ENCODE assay signal across 1 cellular context in the genomic region with DNA sequence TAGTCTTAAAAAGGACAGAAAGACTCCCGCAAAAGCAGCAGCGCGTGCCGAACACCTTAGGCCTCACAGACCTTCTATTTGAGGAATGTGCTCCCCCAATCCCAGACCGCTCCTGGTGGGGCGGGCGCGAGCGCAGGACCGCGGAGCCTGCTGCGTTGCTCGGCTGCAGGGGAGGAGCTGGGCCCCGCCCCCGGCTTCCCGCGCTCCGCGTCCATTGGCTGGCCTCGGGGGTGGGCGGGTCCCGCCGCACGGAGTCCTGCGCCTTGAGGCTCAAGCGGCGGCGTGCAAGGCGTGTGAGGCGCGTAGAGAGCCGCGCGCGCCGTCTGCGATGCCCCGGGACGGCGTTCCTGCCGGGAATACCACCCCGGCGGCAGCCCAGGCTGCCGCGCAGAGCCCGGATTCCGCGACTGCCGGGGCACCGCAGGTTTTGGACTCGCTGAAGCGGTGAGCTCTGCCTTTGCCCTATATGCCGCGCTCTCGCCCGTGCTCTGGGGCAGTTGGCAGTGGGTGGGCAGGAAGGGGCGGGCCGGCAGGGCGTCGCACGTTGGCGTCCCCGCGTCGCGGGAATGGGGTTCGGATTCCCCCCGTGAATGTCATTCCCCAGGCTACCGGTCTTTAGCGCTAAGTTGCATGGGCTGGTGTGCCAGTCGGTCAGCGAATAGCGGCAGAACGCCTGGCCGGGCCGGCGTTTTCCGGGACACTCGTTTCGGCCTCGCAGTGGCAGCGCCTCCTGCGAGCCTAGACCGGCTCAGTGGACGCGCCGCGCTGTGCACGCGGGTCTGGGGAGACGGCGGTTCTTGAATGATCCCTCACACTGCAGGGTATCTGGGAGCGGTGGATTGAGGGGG.
TF ChIP-seq lines count a peak whose summit lies in the region.

No MANE protein-coding gene starts in this region.

TF ChIP-seq in HepG2, 621 proteins besides CTCF, POLR2A, EP300 and RAD21 (continued from another document and continues in another):
- TF ChIP-seq, protein P1, sequence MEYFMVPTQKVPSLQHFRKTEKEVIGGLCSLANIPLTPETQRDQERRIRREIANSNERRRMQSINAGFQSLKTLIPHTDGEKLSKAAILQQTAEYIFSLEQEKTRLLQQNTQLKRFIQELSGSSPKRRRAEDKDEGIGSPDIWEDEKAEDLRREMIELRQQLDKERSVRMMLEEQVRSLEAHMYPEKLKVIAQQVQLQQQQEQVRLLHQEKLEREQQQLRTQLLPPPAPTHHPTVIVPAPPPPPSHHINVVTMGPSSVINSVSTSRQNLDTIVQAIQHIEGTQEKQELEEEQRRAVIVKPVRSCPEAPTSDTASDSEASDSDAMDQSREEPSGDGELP (IDR thresholded peaks at IDR 0.05; ENCODE audit: borderline replicate concordance, low read depth): no peak
- no peak; the same call in 1 of the 2 replicates for TF ChIP-seq MYC (CRISPR knock-in tag; IDR thresholded peaks at IDR 0.05; ENCODE audit: borderline replicate concordance)
- 0 out of 2 replicates have a peak, but pooled peaks have one; percentile 90 for TF ChIP-seq THYN1 (CRISPR knock-in tag; IDR thresholded peaks at IDR 0.05; ENCODE audit: borderline replicate concordance, low read depth)
- no peak for TF ChIP-seq ZNF556 (CRISPR knock-in tag; IDR thresholded peaks at IDR 0.05; ENCODE audit: borderline replicate concordance)
- no peak for TF ChIP-seq EHMT2 (IDR thresholded peaks at IDR 0.05; ENCODE audit: borderline replicate concordance, low read depth, low read length)
- TF ChIP-seq ZNF816 (CRISPR knock-in tag; IDR thresholded peaks at IDR 0.05; ENCODE audit: borderline replicate concordance): peak; percentile 59; the same call in 1 of the 2 replicates
- TF ChIP-seq RFXAP (CRISPR knock-in tag; IDR thresholded peaks at IDR 0.05; ENCODE audit: borderline replicate concordance): 0 out of 2 replicates have a peak, but pooled peaks have one; percentile 19
- 0 out of 2 replicates have a peak, but pooled peaks have one; percentile 44 for TF ChIP-seq ZNF589 (CRISPR knock-in tag; conservative IDR thresholded peaks at IDR 0.05)
- peak; percentile 74; the same call in 1 of the 2 replicates for TF ChIP-seq IRF1 (CRISPR knock-in tag; IDR thresholded peaks at IDR 0.05; ENCODE audit: low read depth)
- no peak for TF ChIP-seq HMG20B (CRISPR knock-in tag; conservative IDR thresholded peaks at IDR 0.05)
- TF ChIP-seq, protein P2, sequence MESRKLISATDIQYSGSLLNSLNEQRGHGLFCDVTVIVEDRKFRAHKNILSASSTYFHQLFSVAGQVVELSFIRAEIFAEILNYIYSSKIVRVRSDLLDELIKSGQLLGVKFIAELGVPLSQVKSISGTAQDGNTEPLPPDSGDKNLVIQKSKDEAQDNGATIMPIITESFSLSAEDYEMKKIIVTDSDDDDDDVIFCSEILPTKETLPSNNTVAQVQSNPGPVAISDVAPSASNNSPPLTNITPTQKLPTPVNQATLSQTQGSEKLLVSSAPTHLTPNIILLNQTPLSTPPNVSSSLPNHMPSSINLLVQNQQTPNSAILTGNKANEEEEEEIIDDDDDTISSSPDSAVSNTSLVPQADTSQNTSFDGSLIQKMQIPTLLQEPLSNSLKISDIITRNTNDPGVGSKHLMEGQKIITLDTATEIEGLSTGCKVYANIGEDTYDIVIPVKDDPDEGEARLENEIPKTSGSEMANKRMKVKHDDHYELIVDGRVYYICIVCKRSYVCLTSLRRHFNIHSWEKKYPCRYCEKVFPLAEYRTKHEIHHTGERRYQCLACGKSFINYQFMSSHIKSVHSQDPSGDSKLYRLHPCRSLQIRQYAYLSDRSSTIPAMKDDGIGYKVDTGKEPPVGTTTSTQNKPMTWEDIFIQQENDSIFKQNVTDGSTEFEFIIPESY (CRISPR knock-in tag; IDR thresholded peaks at IDR 0.05): peak; percentile 57; the same call in 1 of the 2 replicates
- TF ChIP-seq RCOR2 (CRISPR knock-in tag; IDR thresholded peaks at IDR 0.05): no peak
- no peak for TF ChIP-seq FIP1L1 (IDR thresholded peaks at IDR 0.05; ENCODE audit: borderline replicate concordance, insufficient read depth, low read depth, low read length)
- no peak for TF ChIP-seq PLRG1 (conservative IDR thresholded peaks at IDR 0.05)
- no peak for TF ChIP-seq PCBP2 (optimal IDR thresholded peaks at IDR 0.05; ENCODE audit: low read depth, low read length, poor library complexity, severe bottlenecking)
- no peak for TF ChIP-seq SNRNP70 (IDR thresholded peaks at IDR 0.05; ENCODE audit: low read depth, low read length)
- peak; percentile 68; the same call in 1 of the 2 replicates for TF ChIP-seq ZNF749 (CRISPR knock-in tag; IDR thresholded peaks at IDR 0.05; ENCODE audit: borderline replicate concordance)
- peak; percentile 89; the same call in 1 of the 2 replicates for TF ChIP-seq NFAT5 (CRISPR knock-in tag; IDR thresholded peaks at IDR 0.05)
- TF ChIP-seq, protein P3, sequence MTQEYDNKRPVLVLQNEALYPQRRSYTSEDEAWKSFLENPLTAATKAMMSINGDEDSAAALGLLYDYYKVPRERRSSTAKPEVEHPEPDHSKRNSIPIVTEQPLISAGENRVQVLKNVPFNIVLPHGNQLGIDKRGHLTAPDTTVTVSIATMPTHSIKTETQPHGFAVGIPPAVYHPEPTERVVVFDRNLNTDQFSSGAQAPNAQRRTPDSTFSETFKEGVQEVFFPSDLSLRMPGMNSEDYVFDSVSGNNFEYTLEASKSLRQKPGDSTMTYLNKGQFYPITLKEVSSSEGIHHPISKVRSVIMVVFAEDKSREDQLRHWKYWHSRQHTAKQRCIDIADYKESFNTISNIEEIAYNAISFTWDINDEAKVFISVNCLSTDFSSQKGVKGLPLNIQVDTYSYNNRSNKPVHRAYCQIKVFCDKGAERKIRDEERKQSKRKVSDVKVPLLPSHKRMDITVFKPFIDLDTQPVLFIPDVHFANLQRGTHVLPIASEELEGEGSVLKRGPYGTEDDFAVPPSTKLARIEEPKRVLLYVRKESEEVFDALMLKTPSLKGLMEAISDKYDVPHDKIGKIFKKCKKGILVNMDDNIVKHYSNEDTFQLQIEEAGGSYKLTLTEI (CRISPR knock-in tag; conservative IDR thresholded peaks at IDR 0.05): no peak
- TF ChIP-seq, protein P4, sequence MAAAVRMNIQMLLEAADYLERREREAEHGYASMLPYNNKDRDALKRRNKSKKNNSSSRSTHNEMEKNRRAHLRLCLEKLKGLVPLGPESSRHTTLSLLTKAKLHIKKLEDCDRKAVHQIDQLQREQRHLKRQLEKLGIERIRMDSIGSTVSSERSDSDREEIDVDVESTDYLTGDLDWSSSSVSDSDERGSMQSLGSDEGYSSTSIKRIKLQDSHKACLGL (CRISPR knock-in tag; IDR thresholded peaks at IDR 0.05): peak; percentile 79; the same call in 1 of the 2 replicates
- TF ChIP-seq RFXANK (CRISPR knock-in tag; IDR thresholded peaks at IDR 0.05): 0 out of 2 replicates have a peak, but pooled peaks have one; percentile 48
- TF ChIP-seq MED13 (CRISPR knock-in tag; IDR thresholded peaks at IDR 0.05): peak; percentile 61; the same call in 1 of the 2 replicates
- peak; percentile 70; the same call in 1 of the 2 replicates for TF ChIP-seq KDM2A (CRISPR knock-in tag; IDR thresholded peaks at IDR 0.05; ENCODE audit: borderline replicate concordance, low read depth)
- no peak for TF ChIP-seq ZNF768 (CRISPR knock-in tag; IDR thresholded peaks at IDR 0.05)
- no peak for TF ChIP-seq RARG (CRISPR knock-in tag; IDR thresholded peaks at IDR 0.05; ENCODE audit: low read depth)
- peak; percentile 81 for TF ChIP-seq ZNF761 (CRISPR knock-in tag; conservative IDR thresholded peaks at IDR 0.05)
- peak; percentile 85 for TF ChIP-seq MXD3 (CRISPR knock-in tag; IDR thresholded peaks at IDR 0.05)
- TF ChIP-seq ZNF75D (CRISPR knock-in tag; IDR thresholded peaks at IDR 0.05; ENCODE audit: borderline replicate concordance): 0 out of 2 replicates have a peak, but pooled peaks have one; percentile 54
- TF ChIP-seq SAP130 (CRISPR knock-in tag; IDR thresholded peaks at IDR 0.05; ENCODE audit: low read depth): peak; percentile 33; the same call in 1 of the 2 replicates
- TF ChIP-seq ONECUT2 (CRISPR knock-in tag; IDR thresholded peaks at IDR 0.05): no peak
- TF ChIP-seq ZBTB39 (CRISPR knock-in tag; IDR thresholded peaks at IDR 0.05): 0 out of 2 replicates have a peak, but pooled peaks have one; percentile 43
- TF ChIP-seq AFF4 (CRISPR knock-in tag; IDR thresholded peaks at IDR 0.05): no peak
- no peak for TF ChIP-seq BRCA1 (CRISPR knock-in tag; IDR thresholded peaks at IDR 0.05)
- TF ChIP-seq THAP11 (CRISPR knock-in tag; IDR thresholded peaks at IDR 0.05): peak; percentile 55; the same call in 1 of the 2 replicates
- TF ChIP-seq GABPA (IDR thresholded peaks at IDR 0.05; ENCODE audit: low read depth, low read length): no peak
- no peak for TF ChIP-seq GABPA (CRISPR knock-in tag; IDR thresholded peaks at IDR 0.05; ENCODE audit: low read depth)
